ENCODE assay signal across 2 cellular contexts in genomic region chr21:33039542-33039941, GRCh38.
TF ChIP-seq lines count a peak whose summit lies in the region.

No MANE protein-coding gene starts in this region.

TF ChIP-seq in GM23338, 12 proteins besides CTCF, POLR2A, EP300 and RAD21:
- TF ChIP-seq ZNF462 (CRISPR knock-in tag; IDR thresholded peaks at IDR 0.05) (no peak), EZH2 (IDR thresholded peaks at IDR 0.05; ENCODE audit: low read depth, unreplicated experiment) (no peak), ZNF114 (CRISPR knock-in tag; IDR thresholded peaks at IDR 0.05) (no peak), STAT1 (IDR thresholded peaks at IDR 0.05; ENCODE audit: unreplicated experiment) (no peak), CREB1 (CRISPR knock-in tag; IDR thresholded peaks at IDR 0.05; ENCODE audit: low read depth) (no peak), ETS1 (IDR thresholded peaks at IDR 0.05) (no peak), ZNF331 (CRISPR knock-in tag; IDR thresholded peaks at IDR 0.05; ENCODE audit: low read depth) (no peak), JUNB (IDR thresholded peaks at IDR 0.05; ENCODE audit: unreplicated experiment) (no peak), REST (IDR thresholded peaks at IDR 0.05; ENCODE audit: unreplicated experiment) (no peak), EZH2phosphoT487 (IDR thresholded peaks at IDR 0.05; ENCODE audit: unreplicated experiment) (no peak)

TF ChIP-seq in WTC11, 78 proteins besides CTCF, POLR2A, EP300 and RAD21 (continued from another document):
- no peak for TF ChIP-seq PRDM15 (CRISPR knock-in tag; IDR thresholded peaks at IDR 0.05)
- TF ChIP-seq TEAD4 (CRISPR knock-in tag; IDR thresholded peaks at IDR 0.05) = no peak
- no peak for TF ChIP-seq CBFB (CRISPR knock-in tag; IDR thresholded peaks at IDR 0.05; ENCODE audit: low read depth)
- no peak for TF ChIP-seq TCF7 (CRISPR knock-in tag; IDR thresholded peaks at IDR 0.05; ENCODE audit: low read depth)
- no peak for TF ChIP-seq SMAD3 (CRISPR knock-in tag; IDR thresholded peaks at IDR 0.05; ENCODE audit: borderline replicate concordance)
- no peak for TF ChIP-seq SOX15 (CRISPR knock-in tag; IDR thresholded peaks at IDR 0.05)
- no peak for TF ChIP-seq ESRRA (CRISPR knock-in tag; IDR thresholded peaks at IDR 0.05; ENCODE audit: borderline replicate concordance)
TF ChIP-seq in WTC11: peak in this region for 0.
